Comparison of ENCODE assay signal across 8 cellular contexts in genomic region chr1:38640371-38640770, GRCh38.
"Had no signal": no experiment of that assay in that cellular context is flagged by ENCODE, and none has a peak within 500 bp of the region (broad histone marks: within the 10 kb centered on the region; RNA-seq: fewer than 3 reads in every experiment).

No MANE protein-coding gene starts in this region.

- DNase-seq: GM23248, GOT3, H7, HFFc6, IMR-90 had no signal

- H3K9ac ChIP-seq: GM23248 had no signal

- H3K4me3 ChIP-seq: GM23248, HAP-1 had no signal

- H3K4me1 ChIP-seq: HAP-1 had no signal

- H3K27ac ChIP-seq: GM23248 had no signal

- H3K9me3 ChIP-seq: HAP-1 had no signal

- ATAC-seq: HCT116 had no signal

- FAIRE-seq: HTR-8/SVneo had no signal

- H3K36me3 ChIP-seq: HAP-1 had no signal
